ENCODE assay signal across 18 cellular contexts in the genomic region with DNA sequence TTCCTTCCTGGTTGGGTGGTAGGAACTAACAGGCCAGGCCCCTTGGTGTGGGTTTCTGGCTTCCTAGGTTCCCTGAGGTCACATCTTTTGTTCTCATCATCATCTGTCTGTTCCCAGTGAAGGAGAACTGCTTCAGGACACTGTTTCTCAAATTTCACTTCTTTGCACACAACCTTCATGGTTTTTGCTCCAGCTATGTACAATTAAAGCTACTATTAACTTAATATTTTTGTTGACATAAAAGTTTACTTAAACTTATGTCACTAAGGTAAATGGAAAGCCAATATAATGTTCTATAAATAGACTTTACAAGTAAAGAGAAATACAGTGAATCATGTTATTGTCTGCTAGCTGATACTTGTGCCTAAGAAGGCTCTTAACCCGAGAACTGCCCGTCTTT.
"Had no signal": no experiment of that assay in that cellular context is flagged by ENCODE, and none has a peak within 500 bp of the region (broad histone marks: within the 10 kb centered on the region; RNA-seq: fewer than 3 reads in every experiment).

No MANE protein-coding gene starts in this region.

- H3K4me3 ChIP-seq: dorsolateral prefrontal cortex, lung, smooth muscle cell, testis, tibial artery had no signal

- H3K27me3 ChIP-seq: testis had no signal

- H3K4me1 ChIP-seq: testis, tibial artery had no signal

- DNase-seq: dorsolateral prefrontal cortex; effector CD4-positive, alpha-beta T cell; hypothalamus; immature natural killer cell; islet precursor cell; kidney glomerular epithelial cell; naive thymus-derived CD4-positive, alpha-beta T cell; nucleus accumbens; stimulated activated CD4-positive, alpha-beta T cell treated with anti-CD3 and anti-CD28 coated beads, Interleukin-12 subunit alpha, Interleukin-12 subunit beta, amount 100 ng/mL, for 4 hours; stimulated activated CD4-positive, alpha-beta T cell treated with anti-CD3 and anti-CD28 coated beads, Interleukin-1b, Interleukin-23, amount 100 ng/mL, for 48 hours; stimulated activated CD4-positive, alpha-beta T cell treated with anti-CD3 and anti-CD28 coated beads, Interleukin-4, amount 100 ng/mL, for 1 hour; stimulated activated CD8-positive, alpha-beta memory T cell treated with anti-CD3 and anti-CD28 coated beads, Interleukin-4, amount 100 ng/mL, for 48 hours; stimulated activated naive CD4-positive, alpha-beta T cell treated with Interleukin-2 at 50 U/mL for 16 hours; substantia nigra; testis; tibial artery had no signal

- H3K4me2 ChIP-seq: smooth muscle cell had no signal

- H3K9me3 ChIP-seq: testis had no signal

- H3K27ac ChIP-seq: dorsolateral prefrontal cortex, testis, tibial artery had no signal

- H3K36me3 ChIP-seq: tibial artery had no signal
